11 cellular contexts compared by ENCODE assay signal in the genomic region with DNA sequence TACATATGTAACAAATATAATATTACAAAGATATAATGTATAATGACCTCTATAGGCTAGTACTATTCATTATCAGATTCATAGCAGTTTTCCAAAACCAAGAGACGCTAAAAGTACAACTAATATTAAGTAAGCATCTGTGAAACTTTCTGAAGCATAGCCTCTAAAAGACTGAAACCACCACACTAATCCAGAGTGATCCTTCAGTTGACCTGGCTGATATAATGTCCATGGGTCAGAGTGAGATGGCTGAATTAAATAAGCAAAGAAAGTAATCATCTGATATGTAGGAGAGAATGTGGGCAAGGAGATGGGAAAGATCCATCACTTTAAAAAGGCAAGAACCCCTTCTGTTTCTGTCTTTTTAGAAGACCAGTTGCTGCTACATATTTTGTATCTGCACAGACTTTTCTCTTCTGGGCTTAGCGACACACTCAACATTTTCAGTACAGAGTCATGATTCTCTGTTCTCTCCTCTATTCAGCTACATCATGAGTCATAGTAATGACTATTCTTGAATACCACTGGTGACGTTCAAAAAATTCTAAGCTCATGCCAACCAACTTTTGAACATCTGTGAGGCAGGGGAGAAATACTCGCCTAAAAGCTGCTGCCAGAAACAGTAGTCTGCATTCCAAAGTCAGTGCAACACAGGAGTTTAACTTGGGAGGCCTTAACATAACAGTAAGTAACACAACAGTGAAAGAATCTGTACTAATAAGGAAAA.
DNase-seq lines count a peak whose midpoint lies in the region; ATAC-seq, FAIRE-seq and TF ChIP-seq lines count a peak whose summit lies in the region.
"Had no signal": no experiment of that assay in that cellular context is flagged by ENCODE, and none has a peak within 500 bp of the region (broad histone marks: within the 10 kb centered on the region; RNA-seq: fewer than 3 reads in every experiment).

No MANE protein-coding gene starts in this region.

- TF ChIP-seq POLR2A in GM12892 (IDR thresholded peaks at IDR 0.05; ENCODE audit: low read depth, low read length) (no peak), uterus (IDR thresholded peaks at IDR 0.05) (no peak)

- no peaks in the 10 kb centered on the region for H3K27me3 ChIP-seq in uterus
- H3K27me3 ChIP-seq: right lobe of liver, tibial nerve had no signal

- no peak for DNase-seq in GM12892 (ENCODE audit: insufficient read length)
- DNase-seq in T1000 (lab: John Stamatoyannopoulos, UW), result peak; percentile 31
- DNase-seq in fibroblast of the conjunctiva (ENCODE audit: low read depth), result peak; percentile 84
- peak; percentile 94 for DNase-seq in renal cortical epithelial cell (ENCODE audit: low read depth)
- DNase-seq in uterus, result no peak
- DNase-seq in HT-29 (ENCODE audit: low spot score), result no peak
- DNase-seq in NCI-H82 (lab: John Stamatoyannopoulos, UW), result no peak
- DNase-seq: activated CD4-positive, alpha-beta memory T cell treated with anti-CD3 and anti-CD28 coated beads, Interleukin-2, amount 10 ng/mL, durations not matched to agents 7 days and 5 days; right lobe of liver had no signal

- TF ChIP-seq CTCF in uterus (IDR thresholded peaks at IDR 0.05), result no peak

- H3K9me3 ChIP-seq in uterus, result no peaks in the 10 kb centered on the region
- H3K9me3 ChIP-seq: right lobe of liver, tibial nerve had no signal

- no peak for ATAC-seq in HG03378 (IDR thresholded peaks at IDR 0.05; ENCODE audit: unreplicated experiment)

- no peak overlapping the region for H3K27ac ChIP-seq in uterus
- H3K27ac ChIP-seq: right lobe of liver had no signal

- FAIRE-seq in GM12892 (lab: Jason Lieb, UNC), result peak; percentile 85

- no peak overlapping the region for H3K4me3 ChIP-seq in uterus
- H3K4me3 ChIP-seq: right lobe of liver, tibial nerve had no signal

- intact Hi-C loops in uterus (cut with DNase I; ENCODE audit: low total_unique reads), result no loop called here

- no peaks in the 10 kb centered on the region for H3K36me3 ChIP-seq in uterus
- H3K36me3 ChIP-seq: right lobe of liver, tibial nerve had no signal

- no peaks in the 10 kb centered on the region for H3K4me1 ChIP-seq in uterus

Comparison
In these comparisons a context has a peak if more than half of its experiments do, and no peak if none do; other contexts are left out.
1. DNase-seq: peak in T1000 (single experiment), fibroblast of the conjunctiva (single experiment) and renal cortical epithelial cell (single experiment); none in GM12892 (single experiment), uterus (0 of 2), HT-29 (single experiment) and NCI-H82 (single experiment).